ENCODE assay signal across 20 cellular contexts in genomic region chr17:14845562-14846335, GRCh38.
A peak's percentile ranks its signal among the peaks of the same experiment; 100 is the strongest.
DNase-seq lines count a peak whose midpoint lies in the region; ATAC-seq and TF ChIP-seq lines count a peak whose summit lies in the region.
"Had no signal": no experiment of that assay in that cellular context is flagged by ENCODE, and none has a peak within 500 bp of the region (broad histone marks: within the 10 kb centered on the region; RNA-seq: fewer than 3 reads in every experiment).

No MANE protein-coding gene starts in this region.

- H3K36me3 ChIP-seq in brain microvascular endothelial cell (replicated peaks), result no peaks in the 10 kb centered on the region
- H3K36me3 ChIP-seq: spleen, tibial artery had no signal

- in situ Hi-C loops in brain microvascular endothelial cell (cut with HindIII; ENCODE audit: low pct_ligation_motif_present, low sequenced_read_pairs), result no loop called here

- TF ChIP-seq CTCF in brain microvascular endothelial cell (IDR thresholded peaks at IDR 0.05; ENCODE audit: low read depth, low read length, missing control alignments) (no peak), foreskin keratinocyte (conservative IDR thresholded peaks at IDR 0.05) (peak; percentile 20)

- no peak overlapping the region for H3K4me3 Mint-ChIP-seq in activated T-helper 2 cell treated with anti-CD3 and anti-CD28 coated beads, Interferon-gamma antibody, Interleukin-2, Interleukin-4, amounts not matched to agents 10 μg/mL and 5 μg/mL and 100 μg/mL, durations not matched to agents 14 hours and 24 hours and 36 hours (ENCODE audit: low read depth)
- H3K4me3 Mint-ChIP-seq: H9, natural killer cell had no signal

- no peaks in the 10 kb centered on the region for H3K27me3 Mint-ChIP-seq in activated T-helper 2 cell treated with anti-CD3 and anti-CD28 coated beads, Interferon-gamma antibody, Interleukin-2, Interleukin-4, amounts not matched to agents 10 μg/mL and 5 μg/mL and 100 μg/mL, durations not matched to agents 14 hours and 24 hours and 36 hours (ENCODE audit: low read depth)
- H3K27me3 Mint-ChIP-seq: progenitor cell of endocrine pancreas had no signal

- peak in 2 of 3 experiments; percentile 0 to 33 for DNase-seq in NCI-H1417 (lab: John Stamatoyannopoulos, UW)
- no peak for DNase-seq in NCI-H1417 treated with DMSO at 0.1 percent for 48 hours (lab: John Stamatoyannopoulos, UW)
- DNase-seq in brain microvascular endothelial cell, result peak; percentile 20
- peak; percentile 98 to 100 for DNase-seq in foreskin keratinocyte
- DNase-seq in retina, result no peak
- no peak for DNase-seq in COLO829 (ENCODE audit: low spot score)
- no peak for DNase-seq in activated T-helper 2 cell treated with anti-CD3 and anti-CD28 coated beads, Interferon-gamma antibody, Interleukin-2, Interleukin-4, amounts not matched to agents 10 μg/mL and 5 μg/mL and 100 μg/mL, durations not matched to agents 14 hours and 24 hours and 36 hours (ENCODE audit: low spot score)
- DNase-seq: activated CD4-positive, alpha-beta T cell treated with anti-CD3 and anti-CD28 coated beads for 48 hours; activated CD8-positive, alpha-beta memory T cell treated with anti-CD3 and anti-CD28 coated beads, Interleukin-2, amount 50 U/mL, for 4 hours; activated naive CD4-positive, alpha-beta T cell; C1 segment of cervical spinal cord; DMS 273 treated with DMSO at 0.1 percent for 48 hours; H9; natural killer cell; spleen; tibial artery had no signal

- H3K9me3 Mint-ChIP-seq in activated T-helper 2 cell treated with anti-CD3 and anti-CD28 coated beads, Interferon-gamma antibody, Interleukin-2, Interleukin-4, amounts not matched to agents 10 μg/mL and 5 μg/mL and 100 μg/mL, durations not matched to agents 14 hours and 24 hours and 36 hours, result no peaks in the 10 kb centered on the region
- H3K9me3 Mint-ChIP-seq: H9, natural killer cell had no signal

- peaks cover 47% of the 10 kb centered on the region for H3K4me1 ChIP-seq in foreskin keratinocyte
- H3K4me1 ChIP-seq: spleen, tibial artery had no signal

- no peak overlapping the region for H3K27ac Mint-ChIP-seq in activated T-helper 2 cell treated with anti-CD3 and anti-CD28 coated beads, Interferon-gamma antibody, Interleukin-2, Interleukin-4, amounts not matched to agents 10 μg/mL and 5 μg/mL and 100 μg/mL, durations not matched to agents 14 hours and 24 hours and 36 hours
- H3K27ac Mint-ChIP-seq: H9, natural killer cell, progenitor cell of endocrine pancreas had no signal

- H3K4me1 Mint-ChIP-seq in activated T-helper 2 cell treated with anti-CD3 and anti-CD28 coated beads, Interferon-gamma antibody, Interleukin-2, Interleukin-4, amounts not matched to agents 10 μg/mL and 5 μg/mL and 100 μg/mL, durations not matched to agents 14 hours and 24 hours and 36 hours (ENCODE audit: low read depth), result no peaks in the 10 kb centered on the region
- H3K4me1 Mint-ChIP-seq: natural killer cell had no signal

- intact Hi-C loops in activated T-helper 2 cell treated with anti-CD3 and anti-CD28 coated beads, Interferon-gamma antibody, Interleukin-2, Interleukin-4, amounts not matched to agents 10 μg/mL and 5 μg/mL and 100 μg/mL, durations not matched to agents 14 hours and 24 hours and 36 hours (cut with micrococcal nuclease), result no loop called here

- ATAC-seq in foreskin keratinocyte, result peak; percentile 90
- no peak for ATAC-seq in GM21515 (IDR thresholded peaks at IDR 0.05; ENCODE audit: unreplicated experiment)
- ATAC-seq: natural killer cell had no signal

- H3K27ac ChIP-seq in brain microvascular endothelial cell, result no peak overlapping the region
- H3K27ac ChIP-seq in foreskin keratinocyte, result peak overlapping the region; percentile 60
- H3K27ac ChIP-seq: 22Rv1, coronary artery, spleen, tibial artery had no signal

- no peak overlapping the region for H3K4me3 ChIP-seq in brain microvascular endothelial cell (ENCODE audit: low read depth, low read length)
- H3K4me3 ChIP-seq: coronary artery, spleen, tibial artery had no signal

- H3K27me3 ChIP-seq in brain microvascular endothelial cell (replicated peaks), result no peaks in the 10 kb centered on the region
- H3K27me3 ChIP-seq in foreskin keratinocyte, result no peaks in the 10 kb centered on the region
- H3K27me3 ChIP-seq: tibial artery had no signal

- H3K36me3 Mint-ChIP-seq in activated T-helper 2 cell treated with anti-CD3 and anti-CD28 coated beads, Interferon-gamma antibody, Interleukin-2, Interleukin-4, amounts not matched to agents 10 μg/mL and 5 μg/mL and 100 μg/mL, durations not matched to agents 14 hours and 24 hours and 36 hours (ENCODE audit: low read depth), result no peaks in the 10 kb centered on the region
- H3K36me3 Mint-ChIP-seq: natural killer cell had no signal

Comparison
In these comparisons a context has a peak if more than half of its experiments do, and no peak if none do; other contexts are left out.
1. DNase-seq: peak in NCI-H1417 (2 of 3), brain microvascular endothelial cell (single experiment) and foreskin keratinocyte (2 of 2); none in NCI-H1417 treated with DMSO at 0.1 percent for 48 hours (single experiment), retina (single experiment), COLO829 (single experiment) and activated T-helper 2 cell treated with anti-CD3 and anti-CD28 coated beads, Interferon-gamma antibody, Interleukin-2, Interleukin-4, amounts not matched to agents 10 μg/mL and 5 μg/mL and 100 μg/mL, durations not matched to agents 14 hours and 24 hours and 36 hours (single experiment).